In genomic region chr16:66507731-66508239, GRCh38 we compare ENCODE assay signal across 28 cellular contexts. TPM values are rescaled to one million over a fixed set of nuclear protein-coding genes. Genes with fewer than 3 reads are reported as not detected.
DNase-seq lines count a peak whose midpoint lies in the region; ATAC-seq, FAIRE-seq and TF ChIP-seq lines count a peak whose summit lies in the region.
"Had no signal": no experiment of that assay in that cellular context is flagged by ENCODE, and none has a peak within 500 bp of the region (broad histone marks: within the 10 kb centered on the region; RNA-seq: fewer than 3 reads in every experiment).

No MANE protein-coding gene starts in this region.

- H3K79me2 ChIP-seq in endothelial cell of umbilical vein (ENCODE audit: control insufficient read depth, insufficient read depth, low read length) = no peaks in the 10 kb centered on the region

- TF ChIP-seq POLR2A in endothelial cell of umbilical vein (IDR thresholded peaks at IDR 0.05; ENCODE audit: low read depth, low read length) (no peak), thyroid gland (IDR thresholded peaks at IDR 0.05) (no peak)

- H3K27me3 ChIP-seq in endothelial cell of umbilical vein (ENCODE audit: control insufficient read depth in 2 of 2, insufficient read depth in 2 of 2, low read length in 2 of 2) (no peaks in the 10 kb centered on the region), thyroid gland (no peaks in the 10 kb centered on the region)
- H3K27me3 ChIP-seq: right atrium auricular region had no signal

- H4K20me1 ChIP-seq in endothelial cell of umbilical vein (replicated peaks; ENCODE audit: control insufficient read depth, extremely low read depth, insufficient read depth, low read length) = no peaks in the 10 kb centered on the region

- H3K9me3 ChIP-seq in endothelial cell of umbilical vein (replicated peaks; ENCODE audit: control insufficient read depth, insufficient read depth, low read length) (no peaks in the 10 kb centered on the region), thyroid gland (no peaks in the 10 kb centered on the region)
- H3K9me3 ChIP-seq: right atrium auricular region had no signal

- no peak overlapping the region for H2AFZ ChIP-seq in endothelial cell of umbilical vein (ENCODE audit: low read depth, low read length)

- DNase-seq in activated CD8-positive, alpha-beta memory T cell treated with anti-CD3 and anti-CD28 coated beads for 24 hours = peak; percentile 38
- no peak for DNase-seq in activated CD8-positive, alpha-beta memory T cell treated with anti-CD3 and anti-CD28 coated beads, Interleukin-2, amount 10 ng/mL, durations not matched to agents 7 days and 5 days
- DNase-seq in endothelial cell of umbilical vein (ENCODE audit: low read depth, low spot score) = no peak
- DNase-seq in thyroid gland = no peak
- DNase-seq in omental fat pad (ENCODE audit: low spot score) = no peak
- no peak for DNase-seq in hepatic stellate cell (ENCODE audit: low spot score)
- DNase-seq: activated CD4-positive, alpha-beta T cell treated with anti-CD3 and anti-CD28 coated beads for 4 hours; activated naive CD4-positive, alpha-beta T cell treated with anti-CD3 and anti-CD28 coated beads, Interleukin-2, amount 10 ng/mL, durations not matched to agents 7 days and 5 days; amygdala; DMS79 treated with DMSO at 0.1 percent for 48 hours; MV-4-11; naive thymus-derived CD4-positive, alpha-beta T cell; NCI-H1694; NCI-H2171 treated with DMSO at 0.1 percent for 48 hours; NCI-H526; occipital lobe; stimulated activated CD4-positive, alpha-beta T cell treated with anti-CD3 and anti-CD28 coated beads, Interleukin-4, amount 100 ng/mL, for 24 hours had no signal

- no TSS peak for BruUV-seq in endothelial cell of umbilical vein (replicated peaks; lab: Mats Ljungman, UMichigan)

- TF ChIP-seq CTCF in endothelial cell of umbilical vein (IDR thresholded peaks at IDR 0.05; ENCODE audit: extremely low read depth in 1 of 2, insufficient read depth in 1 of 2, low read depth in 1 of 2, low read length in 2 of 2) = no peak
- no peak for TF ChIP-seq CTCF in nephron (IDR thresholded peaks at IDR 0.05; ENCODE audit: unreplicated experiment in 3 of 3)
- TF ChIP-seq CTCF in thyroid gland (IDR thresholded peaks at IDR 0.05) = no peak
- no peak for TF ChIP-seq CTCF in omental fat pad (IDR thresholded peaks at IDR 0.05)

- H3K4me1 ChIP-seq in endothelial cell of umbilical vein (ENCODE audit: control insufficient read depth, extremely low read depth, insufficient read depth, low read length) (peaks cover 33% of the 10 kb centered on the region), thyroid gland (peaks cover 61 to 69% of the 10 kb centered on the region in 2 donors)

- no peak for FAIRE-seq in endothelial cell of umbilical vein (lab: Jason Lieb, UNC)
- FAIRE-seq: A204.1, GM18507, H1 had no signal

- 80 to 86% methylated on average over 4 of the region's 4 CpGs for WGBS in thyroid gland, 2 donors

- no peak overlapping the region for H3K9ac ChIP-seq in endothelial cell of umbilical vein (replicated peaks; ENCODE audit: extremely low read depth, insufficient read depth, low read length)
- H3K9ac ChIP-seq: KMS-11 had no signal

- H3K27ac Mint-ChIP-seq in activated CD8-positive, alpha-beta memory T cell treated with anti-CD3 and anti-CD28 coated beads, Interleukin-2, amount 10 ng/mL, durations not matched to agents 7 days and 5 days = no peak overlapping the region
- H3K27ac Mint-ChIP-seq in nephron = peak overlapping the region in 2 of 3 experiments; percentile 67 to 77
- H3K27ac Mint-ChIP-seq: activated naive CD4-positive, alpha-beta T cell treated with anti-CD3 and anti-CD28 coated beads, Interleukin-2, amount 10 ng/mL, durations not matched to agents 7 days and 5 days; activated T-helper 1 cell treated with anti-CD3 and anti-CD28 coated beads, Interleukin-12 subunit alpha, Interleukin-12 subunit beta, Interleukin-2, Interleukin-4 antibody, amounts not matched to agents 30 ng/mL and 10 ng/mL and 1 ng/mL, durations not matched to agents 14 hours and 24 hours and 36 hours; stimulated activated naive CD8-positive, alpha-beta T cell treated with anti-CD3 and anti-CD28 coated beads, Interleukin-15, Interleukin-2, amounts not matched to agents 100 ng/mL and 50 ng/mL, for 24 hours; T-helper 1 cell treated with Interleukin-12 subunit alpha and Interleukin-12 subunit beta and Interleukin-4 antibody, amounts not matched to agents 30 μg/mL and 1 μg/mL, for 36 hours had no signal

- no peaks in the 10 kb centered on the region for H3K9me3 Mint-ChIP-seq in activated CD8-positive, alpha-beta memory T cell treated with anti-CD3 and anti-CD28 coated beads, Interleukin-2, amount 10 ng/mL, durations not matched to agents 7 days and 5 days (ENCODE audit: low read depth)
- no peaks in the 10 kb centered on the region for H3K9me3 Mint-ChIP-seq in nephron
- H3K9me3 Mint-ChIP-seq: activated naive CD4-positive, alpha-beta T cell treated with anti-CD3 and anti-CD28 coated beads, Interleukin-2, amount 10 ng/mL, durations not matched to agents 7 days and 5 days; activated T-helper 1 cell treated with anti-CD3 and anti-CD28 coated beads, Interleukin-12 subunit alpha, Interleukin-12 subunit beta, Interleukin-2, Interleukin-4 antibody, amounts not matched to agents 30 ng/mL and 10 ng/mL and 1 ng/mL, durations not matched to agents 14 hours and 24 hours and 36 hours; naive thymus-derived CD4-positive, alpha-beta T cell; stimulated activated naive CD8-positive, alpha-beta T cell treated with anti-CD3 and anti-CD28 coated beads, Interleukin-15, Interleukin-2, amounts not matched to agents 100 ng/mL and 50 ng/mL, for 24 hours; T-helper 1 cell treated with Interleukin-12 subunit alpha and Interleukin-12 subunit beta and Interleukin-4 antibody, amounts not matched to agents 30 μg/mL and 1 μg/mL, for 36 hours had no signal

- ATAC-seq in activated CD8-positive, alpha-beta memory T cell treated with anti-CD3 and anti-CD28 coated beads, Interleukin-2, amount 10 ng/mL, durations not matched to agents 7 days and 5 days = no peak
- ATAC-seq in HG02840 (IDR thresholded peaks at IDR 0.05; ENCODE audit: low FRiP score, unreplicated experiment) (no peak), omental fat pad (ENCODE audit: low FRiP score) (no peak)
- ATAC-seq: naive thymus-derived CD4-positive, alpha-beta T cell had no signal

- CTCF ChIA-PET in activated CD8-positive, alpha-beta memory T cell treated with anti-CD3 and anti-CD28 coated beads, Interleukin-2, amount 10 ng/mL, durations not matched to agents 7 days and 5 days (lab: Charles Lee) = interaction anchor here (2.1 kb wide), 1 partner anchor 82 kb away, joined by 9 read pairs; no protein-coding TSS in a partner anchor
- CTCF ChIA-PET in endothelial cell of umbilical vein (lab: Charles Lee) = interaction anchor here (0.7 to 2.0 kb wide), 16 partner anchors 9 to 165 kb away, joined by 3 to 8 read pairs (median 4); partner anchors contain the start of gene CKLF

- no peaks in the 10 kb centered on the region for H3K36me3 Mint-ChIP-seq in activated CD8-positive, alpha-beta memory T cell treated with anti-CD3 and anti-CD28 coated beads, Interleukin-2, amount 10 ng/mL, durations not matched to agents 7 days and 5 days
- H3K36me3 Mint-ChIP-seq in nephron (ENCODE audit: low read depth) = peaks cover 19% of the 10 kb centered on the region

- H3K36me3 ChIP-seq in endothelial cell of umbilical vein (ENCODE audit: control insufficient read depth in 2 of 2, extremely low read depth in 1 of 2, insufficient read depth in 2 of 2, low read length in 2 of 2) = no peaks in the 10 kb centered on the region
- H3K36me3 ChIP-seq in thyroid gland = no peaks in the 10 kb centered on the region
- H3K36me3 ChIP-seq: right atrium auricular region had no signal

- POLR2A ChIA-PET in endothelial cell of umbilical vein (lab: Charles Lee) = no interaction called here

- H3K4me3 ChIP-seq in endothelial cell of umbilical vein (replicated peaks in 1 of 3; ENCODE audit: insufficient read depth in 1 of 3, low read depth in 1 of 3, low read length in 3 of 3) = no peak overlapping the region
- no peak overlapping the region for H3K4me3 ChIP-seq in thyroid gland (replicated peaks in 1 of 3)
- H3K4me3 ChIP-seq: right atrium auricular region, SK-N-MC had no signal

- intact Hi-C loops in endothelial cell of umbilical vein (cut with micrococcal nuclease) = no loop called here
- intact Hi-C loops in thyroid gland (cut with DNase I) = no loop called here

- H3K27me3 Mint-ChIP-seq in activated CD8-positive, alpha-beta memory T cell treated with anti-CD3 and anti-CD28 coated beads, Interleukin-2, amount 10 ng/mL, durations not matched to agents 7 days and 5 days = no peaks in the 10 kb centered on the region
- no peaks in the 10 kb centered on the region for H3K27me3 Mint-ChIP-seq in nephron (ENCODE audit: low read depth)
- H3K27me3 Mint-ChIP-seq: naive thymus-derived CD4-positive, alpha-beta T cell; stimulated activated naive CD8-positive, alpha-beta T cell treated with anti-CD3 and anti-CD28 coated beads, Interleukin-15, Interleukin-2, amounts not matched to agents 100 ng/mL and 50 ng/mL, for 24 hours had no signal

- no peak overlapping the region for H3K4me2 ChIP-seq in endothelial cell of umbilical vein (ENCODE audit: insufficient read depth, low read length)
- H3K4me2 ChIP-seq: KMS-11 had no signal

- H3K4me3 Mint-ChIP-seq in activated CD8-positive, alpha-beta memory T cell treated with anti-CD3 and anti-CD28 coated beads, Interleukin-2, amount 10 ng/mL, durations not matched to agents 7 days and 5 days = no peak overlapping the region
- H3K4me3 Mint-ChIP-seq in nephron = no peak overlapping the region
- H3K4me3 Mint-ChIP-seq: activated naive CD4-positive, alpha-beta T cell treated with anti-CD3 and anti-CD28 coated beads, Interleukin-2, amount 10 ng/mL, durations not matched to agents 7 days and 5 days; activated T-helper 1 cell treated with anti-CD3 and anti-CD28 coated beads, Interleukin-12 subunit alpha, Interleukin-12 subunit beta, Interleukin-2, Interleukin-4 antibody, amounts not matched to agents 30 ng/mL and 10 ng/mL and 1 ng/mL, durations not matched to agents 14 hours and 24 hours and 36 hours; naive thymus-derived CD4-positive, alpha-beta T cell; stimulated activated naive CD8-positive, alpha-beta T cell treated with anti-CD3 and anti-CD28 coated beads, Interleukin-15, Interleukin-2, amounts not matched to agents 100 ng/mL and 50 ng/mL, for 24 hours; T-helper 1 cell treated with Interleukin-12 subunit alpha and Interleukin-12 subunit beta and Interleukin-4 antibody, amounts not matched to agents 30 μg/mL and 1 μg/mL, for 36 hours had no signal

- H3K27ac ChIP-seq in endothelial cell of umbilical vein (ENCODE audit: insufficient read depth, low read depth, low read length) (peak overlapping the region; percentile 24), thyroid gland (peak overlapping the region; percentile 3 to 86 (median 46))
- H3K27ac ChIP-seq: KMS-11, right atrium auricular region, SK-N-MC had no signal

- H3K9me1 ChIP-seq in endothelial cell of umbilical vein (replicated peaks; ENCODE audit: control insufficient read depth, extremely low read depth, insufficient read depth, low read length) = no peaks in the 10 kb centered on the region

- peaks cover 14% of the 10 kb centered on the region for H3K4me1 Mint-ChIP-seq in activated CD8-positive, alpha-beta memory T cell treated with anti-CD3 and anti-CD28 coated beads, Interleukin-2, amount 10 ng/mL, durations not matched to agents 7 days and 5 days
- H3K4me1 Mint-ChIP-seq in nephron = peaks cover 24% of the 10 kb centered on the region

- dilution Hi-C loops in endothelial cell of umbilical vein (cut with MboI; ENCODE audit: extremely low pct_ligation_motif_present, low sequenced_read_pairs) = no loop called here

RNA-seq across cellular contexts. Expression of gene TK2, which starts 42.1 kb away (rescaled TPM):
- 10 to 100 TPM in 1 of 2 experiments, 1 to 10 TPM in 1; 8.5 to 10.8 TPM for total RNA-seq in activated CD8-positive, alpha-beta memory T cell treated with anti-CD3 and anti-CD28 coated beads, Interleukin-2, amount 10 ng/mL, durations not matched to agents 7 days and 5 days
- total RNA-seq in endothelial cell of umbilical vein = 23.4 and 25.2 TPM in 2 replicates
- polyA plus RNA-seq in endothelial cell of umbilical vein = 12.1 and 12.2 TPM in 2 replicates
- 15.2 and 16.6 TPM in 2 replicates for polyA plus RNA-seq in endothelial cell of umbilical vein (2011; cell fraction: cytosol; rRNA removed)
- 25.4 and 27.0 TPM in 2 replicates for polyA plus RNA-seq in endothelial cell of umbilical vein (2011; cell fraction: nucleus; rRNA removed)
- polyA plus RNA-seq in endothelial cell of umbilical vein (2012) = 19.2 and 20.4 TPM in 2 replicates
- 31.5 and 50.2 TPM in 2 replicates for polyA minus RNA-seq in endothelial cell of umbilical vein
- 14.0 TPM for polyA minus RNA-seq in endothelial cell of umbilical vein (2011; cell fraction: cytosol; rRNA and poly(A)+ RNA removed)
- 10.6 and 12.2 TPM in 2 replicates for polyA minus RNA-seq in endothelial cell of umbilical vein (2011; cell fraction: nucleus; rRNA and poly(A)+ RNA removed)
- 10 to 100 TPM; 31.6 to 55.5 (median 46.6) TPM for total RNA-seq in thyroid gland
- total RNA-seq in omental fat pad = 10 to 100 TPM; 39.9 to 69.7 (median 56.0) TPM

RNA-seq across cellular contexts. Expression of gene CKLF, which starts 44.6 kb away (rescaled TPM):
- total RNA-seq in activated CD8-positive, alpha-beta memory T cell treated with anti-CD3 and anti-CD28 coated beads, Interleukin-2, amount 10 ng/mL, durations not matched to agents 7 days and 5 days = 100 to 1,000 TPM; 199 to 220 TPM
- total RNA-seq in endothelial cell of umbilical vein (80.0 and 93.4 TPM in 2 replicates), thyroid gland (10 to 100 TPM; 22.1 to 79.4 (median 49.9) TPM), omental fat pad (10 to 100 TPM; 31.6 to 68.4 (median 49.2) TPM)
- polyA plus RNA-seq in endothelial cell of umbilical vein = 197 and 209 TPM in 2 replicates
- 174 and 175 TPM in 2 replicates for polyA plus RNA-seq in endothelial cell of umbilical vein (2011; cell fraction: cytosol; rRNA removed)
- polyA plus RNA-seq in endothelial cell of umbilical vein (2011; cell fraction: nucleus; rRNA removed) = 54.0 and 61.7 TPM in 2 replicates
- 85.6 and 95.1 TPM in 2 replicates for polyA plus RNA-seq in endothelial cell of umbilical vein (2012)
- 49.7 and 62.3 TPM in 2 replicates for polyA minus RNA-seq in endothelial cell of umbilical vein
- polyA minus RNA-seq in endothelial cell of umbilical vein (2011; cell fraction: cytosol; rRNA and poly(A)+ RNA removed) = 38.7 TPM
- 9.4 and 9.9 TPM in 2 replicates for polyA minus RNA-seq in endothelial cell of umbilical vein (2011; cell fraction: nucleus; rRNA and poly(A)+ RNA removed)

RNA-seq across cellular contexts. Expression of gene CMTM1, which starts 58.5 kb away (rescaled TPM):
- 10 to 100 TPM; 21.1 to 21.4 TPM for total RNA-seq in activated CD8-positive, alpha-beta memory T cell treated with anti-CD3 and anti-CD28 coated beads, Interleukin-2, amount 10 ng/mL, durations not matched to agents 7 days and 5 days
- total RNA-seq in endothelial cell of umbilical vein = 9.3 and 12.3 TPM in 2 replicates
- 3.0 and 3.8 TPM in 2 replicates for polyA plus RNA-seq in endothelial cell of umbilical vein
- 1.9 and 2.5 TPM in 2 replicates for polyA plus RNA-seq in endothelial cell of umbilical vein (2011; cell fraction: cytosol; rRNA removed)
- polyA plus RNA-seq in endothelial cell of umbilical vein (2011; cell fraction: nucleus; rRNA removed) = 1.8 and 2.4 TPM in 2 replicates
- 2.9 and 5.1 TPM in 2 replicates for polyA plus RNA-seq in endothelial cell of umbilical vein (2012)
- 3.8 and 4.5 TPM in 2 replicates for polyA minus RNA-seq in endothelial cell of umbilical vein
- polyA minus RNA-seq in endothelial cell of umbilical vein (2011; cell fraction: cytosol; rRNA and poly(A)+ RNA removed) = 4.8 TPM
- polyA minus RNA-seq in endothelial cell of umbilical vein (2011; cell fraction: nucleus; rRNA and poly(A)+ RNA removed) = 1.2 and 1.9 TPM in 2 replicates
- total RNA-seq in thyroid gland = 1 to 10 TPM in 1 of 4 donors, not detected in 3; 3.8 TPM
- 1 to 10 TPM in 2 of 4 donors, under 1 TPM in 2; 0.93 to 1.1 (median 0.98) TPM for total RNA-seq in omental fat pad
